Comparison of ENCODE assay signal across 21 cellular contexts in the genomic region with DNA sequence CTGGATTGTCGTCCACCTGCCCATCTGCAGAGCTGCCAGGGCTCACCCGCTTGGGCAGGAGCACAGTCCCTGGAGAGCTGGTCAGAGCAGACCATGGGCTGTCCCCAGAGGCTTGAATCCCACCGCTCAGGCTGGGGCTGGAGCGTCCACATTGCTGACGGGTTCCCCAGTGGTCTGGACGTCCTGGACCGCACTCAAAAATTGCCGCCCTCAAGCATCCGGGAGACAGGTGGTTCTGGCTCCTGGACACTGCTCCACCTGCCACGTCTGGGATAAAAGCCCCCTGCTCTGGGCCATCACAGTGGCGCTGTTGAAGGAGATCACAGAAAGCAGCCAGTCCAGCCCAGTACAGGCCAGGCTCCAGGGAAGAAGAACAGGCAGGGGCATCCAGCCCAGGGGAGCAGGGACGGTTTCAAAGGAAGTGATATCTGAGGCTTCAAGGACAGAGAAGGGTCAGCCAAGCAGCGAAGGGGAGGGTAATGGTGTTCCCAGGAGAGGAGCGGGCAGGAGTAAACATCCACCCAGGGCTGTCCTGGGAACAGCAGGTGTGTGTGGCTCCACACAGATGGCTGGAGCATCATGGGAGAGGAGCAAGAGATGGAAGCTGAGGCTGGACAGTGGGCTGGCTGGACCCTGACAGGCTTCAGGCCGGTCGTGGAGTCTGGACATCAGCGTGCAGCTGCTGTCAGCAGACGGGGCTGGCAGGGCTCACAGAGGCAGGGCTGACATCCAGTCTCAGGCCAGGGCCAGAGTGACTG. TPM values are rescaled to one million over a fixed set of nuclear protein-coding genes. Genes with fewer than 3 reads are reported as not detected.
DNase-seq lines count a peak whose midpoint lies in the region; ATAC-seq, FAIRE-seq and TF ChIP-seq lines count a peak whose summit lies in the region.
"Had no signal": no experiment of that assay in that cellular context is flagged by ENCODE, and none has a peak within 500 bp of the region (broad histone marks: within the 10 kb centered on the region; RNA-seq: fewer than 3 reads in every experiment).

No MANE protein-coding gene starts in this region.

- H3K79me2 ChIP-seq in parathyroid adenoma (no peaks in the 10 kb centered on the region), PC-3 (ENCODE audit: low read length) (no peaks in the 10 kb centered on the region)

- FAIRE-seq in small intestine (lab: Jason Lieb, UNC): no peak

- no peaks in the 10 kb centered on the region for H3K9me2 ChIP-seq in PC-3 (replicated peaks; ENCODE audit: low read length)

- BruUV-seq in PC-3 (replicated peaks; lab: Mats Ljungman, UMichigan): no TSS peak

- H3K4me2 ChIP-seq in parathyroid adenoma (ENCODE audit: low read length): no peak overlapping the region
- H3K4me2 ChIP-seq in PC-3 (ENCODE audit: low read length): no peak overlapping the region

- POLR2A ChIA-PET in PC-3 (lab: Charles Lee; ENCODE audit: unreplicated experiment): no interaction called here

- H3K36me3 ChIP-seq in parathyroid adenoma (ENCODE audit: control insufficient read depth, insufficient read depth, low read length): no peaks in the 10 kb centered on the region
- H3K36me3 ChIP-seq in small intestine (ENCODE audit: control insufficient read depth in 2 of 2, insufficient read depth in 2 of 2, low read length in 2 of 2): no peaks in the 10 kb centered on the region
- no peaks in the 10 kb centered on the region for H3K36me3 ChIP-seq in PC-3 (ENCODE audit: low read depth, low read length)
- H3K36me3 ChIP-seq: breast epithelium, thoracic aorta had no signal

- H3K27me3 ChIP-seq in parathyroid adenoma (ENCODE audit: control insufficient read depth, insufficient read depth, low read length): no peaks in the 10 kb centered on the region
- no peaks in the 10 kb centered on the region for H3K27me3 ChIP-seq in small intestine (ENCODE audit: control insufficient read depth in 2 of 2, insufficient read depth in 2 of 2, low read length in 2 of 2)
- H3K27me3 ChIP-seq in PC-3 (ENCODE audit: low read length): no peaks in the 10 kb centered on the region
- H3K27me3 ChIP-seq: breast epithelium had no signal

- H2AFZ ChIP-seq in parathyroid adenoma (peak overlapping the region; percentile 55), PC-3 (ENCODE audit: low read length) (no peak overlapping the region)

- H3K4me1 ChIP-seq in parathyroid adenoma (peaks cover 10% of the 10 kb centered on the region), small intestine (ENCODE audit: control insufficient read depth in 2 of 2, insufficient read depth in 1 of 2, low read depth in 1 of 2, low read length in 1 of 2) (no peaks in the 10 kb centered on the region), PC-3 (ENCODE audit: insufficient read depth, low read length) (peaks cover 16% of the 10 kb centered on the region)
- H3K4me1 ChIP-seq: breast epithelium had no signal

- H3K9ac ChIP-seq in parathyroid adenoma (no peak overlapping the region), PC-3 (ENCODE audit: low read length) (no peak overlapping the region)

- WGBS in small intestine, 3 donors: 85 to 89% (median 87%) methylated on average over 18 of the region's 18 CpGs

- peak; percentile 90 for ATAC-seq in left ventricle myocardium superior
- no peak for ATAC-seq in PC-3
- ATAC-seq: esophagus mucosa had no signal

- TF ChIP-seq CTCF in parathyroid adenoma (IDR thresholded peaks at IDR 0.05): no peak
- TF ChIP-seq CTCF in PC-3 (conservative IDR thresholded peaks at IDR 0.05; ENCODE audit: low read depth, low read length): no peak

- no peaks in the 10 kb centered on the region for H3K9me3 ChIP-seq in parathyroid adenoma (ENCODE audit: control insufficient read depth, low read length)
- H3K9me3 ChIP-seq in small intestine (ENCODE audit: control insufficient read depth, low read depth): no peaks in the 10 kb centered on the region
- no peaks in the 10 kb centered on the region for H3K9me3 ChIP-seq in PC-3 (ENCODE audit: low read length)
- H3K9me3 ChIP-seq: breast epithelium, thoracic aorta had no signal

- H3F3A ChIP-seq in PC-3 (ENCODE audit: low read length, unreplicated experiment): no peaks in the 10 kb centered on the region

- H3K4me3 ChIP-seq in parathyroid adenoma (ENCODE audit: low read depth, low read length) (no peak overlapping the region), small intestine (ENCODE audit: low read depth in 1 of 2, low read length in 2 of 2) (no peak overlapping the region), PC-3 (ENCODE audit: low read length) (no peak overlapping the region)
- H3K4me3 ChIP-seq: breast epithelium, SK-N-MC, thoracic aorta had no signal

- intact Hi-C loops in left ventricle myocardium superior (cut with micrococcal nuclease): no loop called here
- intact Hi-C loops in PC-3 (cut with micrococcal nuclease): loop anchor here (5.0 kb wide), 1 partner anchor 78 kb away; no protein-coding TSS in a partner anchor

- DNase-seq in DMS53 (lab: John Stamatoyannopoulos, UW): peak; percentile 74
- peak; percentile 39 for DNase-seq in NCI-H69 (lab: John Stamatoyannopoulos, UW)
- DNase-seq in left ventricle myocardium superior: no peak
- no peak for DNase-seq in small intestine
- no peak for DNase-seq in OCI-M2 (lab: John Stamatoyannopoulos, UW; ENCODE audit: unreplicated experiment)
- DNase-seq in PC-3: no peak
- DNase-seq: activated CD4-positive, alpha-beta T cell treated with anti-CD3 and anti-CD28 coated beads, Interleukin-2, amount 10 ng/mL, durations not matched to agents 24 days and 14 days; activated naive CD8-positive, alpha-beta T cell treated with anti-CD3 and anti-CD28 coated beads, Interleukin-2, amount 10 ng/mL, durations not matched to agents 7 days and 5 days; C1 segment of cervical spinal cord; midbrain; MM.1S; NCI-H1930; NCI-H526; OCI-M1; stimulated activated CD4-positive, alpha-beta T cell treated with anti-CD3 and anti-CD28 coated beads, Interleukin-4, amount 100 ng/mL, for 4 hours; stimulated activated CD8-positive, alpha-beta memory T cell treated with anti-CD3 and anti-CD28 coated beads, Interleukin-4, amount 100 ng/mL, for 48 hours had no signal

- H4K20me1 ChIP-seq in PC-3 (ENCODE audit: low read length): no peaks in the 10 kb centered on the region

- H3K27ac ChIP-seq in parathyroid adenoma (peak overlapping the region; percentile 62), small intestine (ENCODE audit: low read depth in 1 of 2, low read length in 1 of 2) (no peak overlapping the region), PC-3 (ENCODE audit: low read length) (no peak overlapping the region)
- H3K27ac ChIP-seq: breast epithelium, SK-N-MC, thoracic aorta had no signal

- CTCF ChIA-PET in PC-3 (lab: Charles Lee): no interaction called here

RNA-seq across cellular contexts. Expression of a gene that starts 21.9 kb away (rescaled TPM):
- total RNA-seq in left ventricle myocardium superior (30.0 TPM), PC-3 (2014; rRNA removed) (92.1 and 93.3 TPM in 2 replicates)
- 100 to 1,000 TPM in 2 of 3 donors, 10 to 100 TPM in 1; 70.2 to 178 (median 116) TPM for polyA plus RNA-seq in small intestine

Comparison
In these comparisons a context has a peak if more than half of its experiments do, and no peak if none do; other contexts are left out.
1. DNase-seq: peak in DMS53 (single experiment) and NCI-H69 (single experiment); none in left ventricle myocardium superior (single experiment), small intestine (single experiment), OCI-M2 (single experiment) and PC-3 (single experiment).